Comparison of ENCODE assay signal across 9 cellular contexts in the genomic region with DNA sequence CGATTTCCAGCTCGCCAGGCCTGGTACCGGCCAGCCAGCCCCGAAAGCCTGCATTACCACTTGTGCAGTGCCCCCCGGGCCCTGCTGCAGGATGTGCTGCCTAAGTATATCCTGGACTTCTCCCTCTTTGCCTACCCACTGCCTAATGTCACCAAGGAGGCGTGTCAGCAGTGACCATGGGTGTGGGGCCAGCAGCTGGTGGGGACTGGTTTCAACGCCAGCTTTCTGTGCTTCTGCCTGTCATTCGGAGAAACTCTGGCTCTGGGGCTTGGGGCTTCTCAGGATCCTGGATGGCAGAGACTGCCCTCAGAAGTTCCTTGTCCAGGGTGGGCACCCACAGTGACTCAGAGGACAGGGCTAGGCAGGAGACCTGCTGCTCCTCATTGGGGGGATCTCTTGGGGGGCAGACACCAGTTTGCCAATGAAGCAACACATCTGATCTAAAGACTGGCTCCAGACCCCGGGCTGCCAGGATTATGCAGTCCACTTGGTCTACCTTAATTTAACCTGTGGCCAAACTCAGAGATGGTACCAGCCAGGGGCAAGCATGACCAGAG. TPM values are rescaled to one million over a fixed set of nuclear protein-coding genes. Genes with fewer than 3 reads are reported as not detected.
DNase-seq lines count a peak whose midpoint lies in the region; ATAC-seq and TF ChIP-seq lines count a peak whose summit lies in the region.
"Had no signal": no experiment of that assay in that cellular context is flagged by ENCODE, and none has a peak within 500 bp of the region (broad histone marks: within the 10 kb centered on the region; RNA-seq: fewer than 3 reads in every experiment).

No MANE protein-coding gene starts in this region.

- CTCF ChIA-PET in BJ (lab: Yijun Ruan, JAX) = no interaction called here

- intact Hi-C loops in natural killer cell (cut with micrococcal nuclease) = no loop called here
- intact Hi-C loops in prostate gland (cut with DNase I) = no loop called here

- H2AFZ ChIP-seq in KMS-11 (ENCODE audit: low read depth) = peak overlapping the region; percentile 98; the same call in 1 of the 2 replicates

- no peaks in the 10 kb centered on the region for H3K79me2 ChIP-seq in KMS-11 (ENCODE audit: insufficient read depth, low read depth)

- no peaks in the 10 kb centered on the region for H4K20me1 ChIP-seq in KMS-11 (ENCODE audit: insufficient read depth)

- H3K9me3 Mint-ChIP-seq in central memory CD8-positive, alpha-beta T cell = no peaks in the 10 kb centered on the region
- no peaks in the 10 kb centered on the region for H3K9me3 Mint-ChIP-seq in natural killer cell

- no peaks in the 10 kb centered on the region for H3K9me3 ChIP-seq in prostate gland
- H3K9me3 ChIP-seq: body of pancreas had no signal

- TF ChIP-seq POLR2A in prostate gland (IDR thresholded peaks at IDR 0.05) = no peak

- peaks cover 5% of the 10 kb centered on the region for H3K36me3 Mint-ChIP-seq in central memory CD8-positive, alpha-beta T cell (ENCODE audit: insufficient read depth)
- no peaks in the 10 kb centered on the region for H3K36me3 Mint-ChIP-seq in natural killer cell

- no peak for ATAC-seq in central memory CD8-positive, alpha-beta T cell (replicated peaks; ENCODE audit: extremely low read depth, poor library complexity, severe bottlenecking)
- no peak for ATAC-seq in natural killer cell
- no peak for ATAC-seq in GM18861 (IDR thresholded peaks at IDR 0.05; ENCODE audit: unreplicated experiment)
- no peak for ATAC-seq in HG03039 (IDR thresholded peaks at IDR 0.05; ENCODE audit: unreplicated experiment)

- H3K9ac ChIP-seq in KMS-11 = peak overlapping the region; percentile 66; the same call in 1 of the 2 replicates

- no peak for TF ChIP-seq CTCF in BJ (IDR thresholded peaks at IDR 0.05; ENCODE audit: insufficient read depth, low read depth, low read length)
- TF ChIP-seq CTCF in KMS-11 (conservative IDR thresholded peaks at IDR 0.05; ENCODE audit: low read depth, low read length) = no peak
- no peak for TF ChIP-seq CTCF in natural killer cell (IDR thresholded peaks at IDR 0.05)
- TF ChIP-seq CTCF in prostate gland (IDR thresholded peaks at IDR 0.05) = no peak

- peak overlapping the region; percentile 84 for H3K4me3 Mint-ChIP-seq in central memory CD8-positive, alpha-beta T cell
- peak overlapping the region; percentile 89 for H3K4me3 Mint-ChIP-seq in natural killer cell

- POLR2A ChIA-PET in BJ (lab: Charles Lee) = no interaction called here

- H3K27me3 Mint-ChIP-seq in central memory CD8-positive, alpha-beta T cell = no peaks in the 10 kb centered on the region
- no peaks in the 10 kb centered on the region for H3K27me3 Mint-ChIP-seq in natural killer cell (ENCODE audit: low read depth in 2 of 2)

- H3K27ac ChIP-seq in KMS-11 (no peak overlapping the region), prostate gland (peak overlapping the region in 1 of 2 donors; percentile 87)

- no peak for DNase-seq in BJ (ENCODE audit: low read depth)
- DNase-seq in central memory CD8-positive, alpha-beta T cell (ENCODE audit: low spot score in 2 of 2) = no peak
- DNase-seq in natural killer cell = no peak
- no peak for DNase-seq in anterior cingulate cortex (lab: John Stamatoyannopoulos, UW)
- no peak for DNase-seq in prostate gland (ENCODE audit: low spot score)

- H3K4me3 ChIP-seq in BJ (ENCODE audit: low read depth, low read length) (peak overlapping the region; percentile 77; the same call in 1 of the 2 replicates), KMS-11 (IDR thresholded peaks at IDR 0.05; ENCODE audit: insufficient read depth, low read depth, low read length) (no peak overlapping the region), prostate gland (peak overlapping the region in 1 of 2 donors; percentile 82)

- H3K4me2 ChIP-seq in KMS-11 = peak overlapping the region; percentile 97

- H3K36me3 ChIP-seq in BJ (ENCODE audit: control insufficient read depth, insufficient read depth, low read length) (no peaks in the 10 kb centered on the region), KMS-11 (ENCODE audit: insufficient read depth) (no peaks in the 10 kb centered on the region), prostate gland (no peaks in the 10 kb centered on the region)

- peak overlapping the region; percentile 73 for H3K27ac Mint-ChIP-seq in central memory CD8-positive, alpha-beta T cell (ENCODE audit: low read depth)
- peak overlapping the region; percentile 38 to 89 for H3K27ac Mint-ChIP-seq in natural killer cell

- H3K4me1 ChIP-seq in KMS-11 (ENCODE audit: low read depth, poor library complexity, severe bottlenecking) (peaks cover 17% of the 10 kb centered on the region), prostate gland (replicated peaks) (peaks cover 4% of the 10 kb centered on the region)

- H3K4me1 Mint-ChIP-seq in central memory CD8-positive, alpha-beta T cell = peaks cover 14% of the 10 kb centered on the region
- peaks cover 7 to 14% of the 10 kb centered on the region in 2 donors for H3K4me1 Mint-ChIP-seq in natural killer cell

- 49% methylated on average over 6 of the region's 9 CpGs for WGBS in prostate gland

- H3K27me3 ChIP-seq in BJ (ENCODE audit: control insufficient read depth, insufficient read depth, low read length) (peaks cover 2% of the 10 kb centered on the region), KMS-11 (ENCODE audit: insufficient read depth, low read depth) (no peaks in the 10 kb centered on the region), prostate gland (replicated peaks; ENCODE audit: insufficient read depth) (no peaks in the 10 kb centered on the region)
- H3K27me3 ChIP-seq: body of pancreas had no signal

RNA-seq across cellular contexts. Expression of a gene that starts 1.5 kb away (rescaled TPM):
- 18.6 and 32.3 TPM in 2 replicates for polyA plus RNA-seq in BJ (2011; rRNA removed)
- polyA minus RNA-seq in BJ (2011; rRNA and poly(A)+ RNA removed) = 14.3 and 16.3 TPM in 2 replicates
- total RNA-seq in natural killer cell (10 to 100 TPM in 2 of 3 donors, 1 to 10 TPM in 1; 9.8 to 16.7 (median 12.9) TPM), prostate gland (10 to 100 TPM; 14.9 to 22.3 TPM)

RNA-seq across cellular contexts. Expression of a gene that starts 31.5 kb away (rescaled TPM):
- polyA plus RNA-seq in BJ (2011; rRNA removed) = 3.2 and 3.3 TPM in 2 replicates
- polyA minus RNA-seq in BJ (2011; rRNA and poly(A)+ RNA removed) = 4.2 and 5.2 TPM in 2 replicates
- 10 to 100 TPM; 29.4 to 48.9 (median 41.8) TPM for total RNA-seq in natural killer cell
- total RNA-seq in prostate gland = 10 to 100 TPM; 17.0 to 39.4 TPM
